ENCODE assay signal across 28 cellular contexts in genomic region chr13:48551329-48551728, GRCh38.
"Had no signal": no experiment of that assay in that cellular context is flagged by ENCODE, and none has a peak within 500 bp of the region (broad histone marks: within the 10 kb centered on the region; RNA-seq: fewer than 3 reads in every experiment).

No MANE protein-coding gene starts in this region.

- H3K4me3 Mint-ChIP-seq: activated naive CD8-positive, alpha-beta T cell; naive thymus-derived CD4-positive, alpha-beta T cell; stimulated activated effector memory CD8-positive, alpha-beta T cell treated with anti-CD3 and anti-CD28 coated beads, Interleukin-12 subunit alpha, Interleukin-12 subunit beta, amount 100 ng/mL, for 72 hours; stimulated activated naive CD8-positive, alpha-beta T cell treated with anti-CD3 and anti-CD28 coated beads, Interleukin-15, Interleukin-2, amounts not matched to agents 100 ng/mL and 50 ng/mL, for 24 hours; T-helper 1 cell treated with Interleukin-12 subunit alpha and Interleukin-12 subunit beta and Interleukin-4 antibody, amounts not matched to agents 30 μg/mL and 1 μg/mL, for 36 hours had no signal

- H3K27ac ChIP-seq: body of pancreas, colonic mucosa, epithelial cell of prostate, left ventricle myocardium inferior, parathyroid adenoma, psoas muscle, sigmoid colon, thoracic aorta had no signal

- H3K9me3 ChIP-seq: colonic mucosa had no signal

- H3K27ac Mint-ChIP-seq: activated naive CD8-positive, alpha-beta T cell; naive thymus-derived CD4-positive, alpha-beta T cell; stimulated activated effector memory CD8-positive, alpha-beta T cell treated with anti-CD3 and anti-CD28 coated beads, Interleukin-12 subunit alpha, Interleukin-12 subunit beta, amount 100 ng/mL, for 72 hours; stimulated activated naive CD8-positive, alpha-beta T cell treated with anti-CD3 and anti-CD28 coated beads, Interleukin-15, Interleukin-2, amounts not matched to agents 100 ng/mL and 50 ng/mL, for 24 hours; T-helper 1 cell treated with Interleukin-12 subunit alpha and Interleukin-12 subunit beta and Interleukin-4 antibody, amounts not matched to agents 30 μg/mL and 1 μg/mL, for 36 hours had no signal

- H2AFZ ChIP-seq: parathyroid adenoma had no signal

- H3K36me3 ChIP-seq: colonic mucosa, left ventricle myocardium inferior, sigmoid colon, thoracic aorta had no signal

- H3K4me3 ChIP-seq: body of pancreas, colonic mucosa, left ventricle myocardium inferior, psoas muscle, sigmoid colon, thoracic aorta had no signal

- ATAC-seq: body of pancreas; naive thymus-derived CD4-positive, alpha-beta T cell; psoas muscle; stimulated activated effector memory CD8-positive, alpha-beta T cell treated with anti-CD3 and anti-CD28 coated beads, Interleukin-12 subunit alpha, Interleukin-12 subunit beta, amount 100 ng/mL, for 72 hours had no signal

- H3K27me3 ChIP-seq: body of pancreas, colonic mucosa, sigmoid colon had no signal

- DNase-seq: activated CD4-positive, alpha-beta T cell treated with anti-CD3 and anti-CD28 coated beads for 1 hour; activated CD8-positive, alpha-beta memory T cell treated with anti-CD3 and anti-CD28 coated beads for 24 hours; activated effector memory CD4-positive, alpha-beta T cell treated with Interleukin-2 at 50 U/mL for 16 hours; activated naive CD4-positive, alpha-beta T cell treated with Interleukin-2 at 50 U/mL for 16 hours; aorta; body of pancreas; cerebellar nuclear complex; colonic mucosa; effector CD8-positive, alpha-beta T cell; glutamatergic neuron; islet precursor cell; left ventricle myocardium inferior; midbrain; naive thymus-derived CD4-positive, alpha-beta T cell; nucleus accumbens; psoas muscle; sigmoid colon; small intestine; stimulated activated CD4-positive, alpha-beta T cell treated with anti-CD3 and anti-CD28 coated beads, Interleukin-4, amount 100 ng/mL, for 24 hours; T-helper 9 cell; trophoblast cell had no signal

- H3K27me3 Mint-ChIP-seq: activated naive CD8-positive, alpha-beta T cell had no signal

- H3K9ac ChIP-seq: parathyroid adenoma had no signal

- H3K4me1 Mint-ChIP-seq: stimulated activated effector memory CD8-positive, alpha-beta T cell treated with anti-CD3 and anti-CD28 coated beads, Interleukin-12 subunit alpha, Interleukin-12 subunit beta, amount 100 ng/mL, for 72 hours had no signal

- H3K4me1 ChIP-seq: body of pancreas, colonic mucosa, left ventricle myocardium inferior, parathyroid adenoma, psoas muscle, sigmoid colon had no signal
